Comparison of ENCODE assay signal across 8 cellular contexts in genomic region chr4:109730294-109731051, GRCh38. TPM values are rescaled to one million over a fixed set of nuclear protein-coding genes. Genes with fewer than 3 reads are reported as not detected.
DNase-seq lines count a peak whose midpoint lies in the region; ATAC-seq and TF ChIP-seq lines count a peak whose summit lies in the region.

No MANE protein-coding gene starts in this region.

- H3K79me2 ChIP-seq in OCI-LY3 (ENCODE audit: low read length) = peaks cover 6% of the 10 kb centered on the region

- peak overlapping the region; percentile 71 for H3K27ac Mint-ChIP-seq in CD8-positive, alpha-beta T cell

- H3K27me3 Mint-ChIP-seq in CD8-positive, alpha-beta T cell (ENCODE audit: low read depth) = no peaks in the 10 kb centered on the region

- peak overlapping the region; percentile 76 for H3K4me2 ChIP-seq in OCI-LY3 (ENCODE audit: low read length)

- peak overlapping the region; percentile 100 for H2AFZ ChIP-seq in OCI-LY3 (ENCODE audit: low read depth, low read length)

- POLR2A ChIA-PET in CD8-positive, alpha-beta T cell (lab: Charles Lee) = interaction anchor here (1.0 to 1.9 kb wide), 6 partner anchors 10 to 297 kb away, joined by 3 to 6 read pairs (median 4); partner anchors contain the start of genes CASP6, MCUB and SEC24B

- H3K9me3 Mint-ChIP-seq in CD8-positive, alpha-beta T cell = no peaks in the 10 kb centered on the region

- H3K9me3 ChIP-seq in CD8-positive, alpha-beta T cell (ENCODE audit: low read length) = no peaks in the 10 kb centered on the region
- H3K9me3 ChIP-seq in OCI-LY3 (ENCODE audit: insufficient read depth, low read length) (no peaks in the 10 kb centered on the region), breast epithelium (no peaks in the 10 kb centered on the region)

- H3K36me3 ChIP-seq in CD8-positive, alpha-beta T cell (ENCODE audit: insufficient read depth, low read length) = no peaks in the 10 kb centered on the region
- peaks cover 4% of the 10 kb centered on the region for H3K36me3 ChIP-seq in OCI-LY3 (replicated peaks; ENCODE audit: low read depth, low read length)
- H3K36me3 ChIP-seq in breast epithelium = no peaks in the 10 kb centered on the region

- peaks cover 12% of the 10 kb centered on the region for H3K36me3 Mint-ChIP-seq in CD8-positive, alpha-beta T cell

- no peak for DNase-seq in CD8-positive, alpha-beta T cell
- DNase-seq in breast epithelium (ENCODE audit: low spot score in 2 of 2) (peak; percentile 27 to 63), inferior parietal cortex (ENCODE audit: extremely low spot score) (peak; percentile 43), skeletal muscle cell (ENCODE audit: low read depth) (no peak), HuH-7 (ENCODE audit: low spot score) (no peak)

- peak overlapping the region; percentile 61 for H3K27ac ChIP-seq in CD8-positive, alpha-beta T cell (ENCODE audit: low read depth, low read length)
- no peak overlapping the region for H3K27ac ChIP-seq in OCI-LY3 (ENCODE audit: low read length)
- H3K27ac ChIP-seq in breast epithelium = peak overlapping the region; percentile 87 to 92

- no peaks in the 10 kb centered on the region for H3K27me3 ChIP-seq in CD8-positive, alpha-beta T cell (ENCODE audit: insufficient read depth, low read length)
- no peaks in the 10 kb centered on the region for H3K27me3 ChIP-seq in OCI-LY3 (ENCODE audit: low read depth, low read length)
- no peaks in the 10 kb centered on the region for H3K27me3 ChIP-seq in breast epithelium

- H4K20me1 ChIP-seq in OCI-LY3 (ENCODE audit: insufficient read depth, low read length) = no peaks in the 10 kb centered on the region

- intact Hi-C loops in CD8-positive, alpha-beta T cell (cut with DNase I, micrococcal nuclease) = loop anchor here (1.0 to 5.0 kb wide), 4 partner anchors 85 to 467 kb away; partner anchors contain the start of genes GAR1 (in 2 of the 2), ELOVL6 (in 1 of the 2), MCUB (in 1 of the 2) and SEC24B (in 1 of the 2)
- intact Hi-C loops in breast epithelium (cut with DNase I; ENCODE audit: low total_unique reads) = no loop called here

- peak overlapping the region; percentile 81 for H3K4me3 ChIP-seq in CD8-positive, alpha-beta T cell (ENCODE audit: low read depth, low read length)
- H3K4me3 ChIP-seq in OCI-LY3 (ENCODE audit: low read length) = peak overlapping the region; percentile 99
- H3K4me3 ChIP-seq in breast epithelium = peak overlapping the region; percentile 79 to 84 (median 80)
- H3K4me3 ChIP-seq in skeletal muscle cell (ENCODE audit: low read depth, low read length) = peak overlapping the region; percentile 78

- H3K4me1 Mint-ChIP-seq in CD8-positive, alpha-beta T cell (ENCODE audit: low read depth) = peaks cover 27% of the 10 kb centered on the region

- peak overlapping the region; percentile 85 for H3K4me3 Mint-ChIP-seq in CD8-positive, alpha-beta T cell

- TF ChIP-seq POLR2A in breast epithelium (IDR thresholded peaks at IDR 0.05) = no peak

- CTCF ChIA-PET in CD8-positive, alpha-beta T cell (lab: Charles Lee) = interaction anchor here (0.6 to 1.4 kb wide), 4 partner anchors 16 to 245 kb away, joined by 3 to 4 read pairs (median 4); no protein-coding TSS in a partner anchor

- TF ChIP-seq CTCF in CD8-positive, alpha-beta T cell (IDR thresholded peaks at IDR 0.05) = no peak
- no peak for TF ChIP-seq CTCF in OCI-LY3 (IDR thresholded peaks at IDR 0.05; ENCODE audit: low read depth, low read length)
- no peak for TF ChIP-seq CTCF in breast epithelium (IDR thresholded peaks at IDR 0.05)

- peaks cover 17% of the 10 kb centered on the region for H3K4me1 ChIP-seq in CD8-positive, alpha-beta T cell (ENCODE audit: insufficient read depth, low read length)
- H3K4me1 ChIP-seq in OCI-LY3 (ENCODE audit: low read length) (peaks cover 15% of the 10 kb centered on the region), breast epithelium (no peaks in the 10 kb centered on the region)

- ATAC-seq in CD8-positive, alpha-beta T cell = no peak
- ATAC-seq in GM19025 (IDR thresholded peaks at IDR 0.05; ENCODE audit: low read depth, unreplicated experiment) (peak; percentile 38), HG03135 (IDR thresholded peaks at IDR 0.05; ENCODE audit: unreplicated experiment) (peak; percentile 47)

- peak overlapping the region; percentile 91 for H3K9ac ChIP-seq in OCI-LY3 (ENCODE audit: low read length)

RNA-seq across cellular contexts. Expression of gene PLA2G12A, which starts 0.6 kb away (rescaled TPM):
- 10 to 100 TPM in 1 of 2 experiments, 1 to 10 TPM in 1; 7.8 to 10.2 TPM for total RNA-seq in CD8-positive, alpha-beta T cell
- 10 to 100 TPM; 23.3 to 24.6 (median 23.7) TPM for total RNA-seq in breast epithelium

RNA-seq across cellular contexts. Expression of gene CASP6, which starts 27.2 kb away (rescaled TPM):
- 1 to 10 TPM; 3.4 to 6.7 TPM for total RNA-seq in CD8-positive, alpha-beta T cell
- total RNA-seq in breast epithelium = 10 to 100 TPM; 18.6 to 39.1 (median 24.9) TPM

Comparison
In these comparisons a context has a peak if more than half of its experiments do, and no peak if none do; other contexts are left out.
1. DNase-seq: peak in breast epithelium (2 of 2) and inferior parietal cortex (single experiment); none in CD8-positive, alpha-beta T cell (0 of 7), skeletal muscle cell (single experiment) and HuH-7 (single experiment).
2. Peak in every context shown above with its lines, with median percentiles within 50 percentile points of each other: H3K4me3 ChIP-seq.